ENCODE assay signal across 25 cellular contexts in genomic region chr20:63312268-63312667, GRCh38. TPM values are rescaled to one million over a fixed set of nuclear protein-coding genes. Genes with fewer than 3 reads are reported as not detected.
"Had no signal": no experiment of that assay in that cellular context is flagged by ENCODE, and none has a peak within 500 bp of the region (broad histone marks: within the 10 kb centered on the region; RNA-seq: fewer than 3 reads in every experiment).

No MANE protein-coding gene starts in this region.

- DNase-seq: activated CD4-positive, alpha-beta T cell treated with anti-CD3 and anti-CD28 coated beads for 48 hours; activated CD4-positive, alpha-beta T cell treated with anti-CD3 and anti-CD28 coated beads, Interleukin-2, amount 50 U/mL, for 4 hours; activated CD4-positive, CD25-positive, alpha-beta regulatory T cell treated with anti-CD3 and anti-CD28 coated beads, Interleukin-2, amount 50 U/mL, for 72 hours; activated CD8-positive, alpha-beta memory T cell treated with anti-CD3 and anti-CD28 coated beads, Interleukin-2, amount 50 U/mL, for 48 hours; activated CD8-positive, alpha-beta T cell treated with anti-CD3 and anti-CD28 coated beads, Interleukin-2, amount 10 ng/mL, durations not matched to agents 7 days and 5 days; activated effector memory CD4-positive, alpha-beta T cell treated with Interleukin-2 at 50 U/mL for 16 hours; activated naive CD4-positive, alpha-beta T cell; activated T-cell treated with anti-CD3 and anti-CD28 coated beads, Interleukin-2, amount 50 U/mL, for 1 hour; Karpas-422; MM.1S; NCI-H1105 treated with DMSO at 0.1 percent for 48 hours; NCI-H1436 treated with DMSO at 0.1 percent for 48 hours; NCI-H187; NCI-H2081; NCI-H748 treated with DMSO at 0.1 percent for 48 hours; NK-92 treated with Interleukin-12 subunit alpha and Interleukin-12 subunit beta, amount 100 ng/mL, for 24 hours; PC-3; SIG-M5; T-helper 17 cell; T-helper 9 cell had no signal

- FAIRE-seq: RCC 7860 had no signal

- H3K4me1 Mint-ChIP-seq: activated naive CD4-positive, alpha-beta T cell treated with anti-CD3 and anti-CD28 coated beads, Interleukin-2, amount 50 U/mL, for 24 hours; T-helper 17 cell; WTC11 had no signal

- H3K27ac ChIP-seq: breast epithelium had no signal

- H3K36me3 Mint-ChIP-seq: activated naive CD4-positive, alpha-beta T cell treated with anti-CD3 and anti-CD28 coated beads, Interleukin-2, amount 50 U/mL, for 24 hours; WTC11 had no signal

- H3K9me3 Mint-ChIP-seq: activated naive CD4-positive, alpha-beta T cell treated with anti-CD3 and anti-CD28 coated beads, Interleukin-2, amount 50 U/mL, for 24 hours; WTC11 had no signal

- H3K9me3 ChIP-seq: breast epithelium had no signal

- H3K4me3 Mint-ChIP-seq: activated CD8-positive, alpha-beta T cell treated with anti-CD3 and anti-CD28 coated beads, Interleukin-2, amount 10 ng/mL, durations not matched to agents 7 days and 5 days; activated naive CD4-positive, alpha-beta T cell treated with anti-CD3 and anti-CD28 coated beads, Interleukin-2, amount 50 U/mL, for 24 hours; T-helper 17 cell; WTC11 had no signal

- H3K27me3 Mint-ChIP-seq: activated naive CD4-positive, alpha-beta T cell treated with anti-CD3 and anti-CD28 coated beads, Interleukin-2, amount 50 U/mL, for 24 hours had no signal

- H3K4me1 ChIP-seq: breast epithelium had no signal

- H3K27ac Mint-ChIP-seq: activated CD8-positive, alpha-beta T cell treated with anti-CD3 and anti-CD28 coated beads, Interleukin-2, amount 10 ng/mL, durations not matched to agents 7 days and 5 days; activated naive CD4-positive, alpha-beta T cell treated with anti-CD3 and anti-CD28 coated beads, Interleukin-2, amount 50 U/mL, for 24 hours; T-helper 17 cell; WTC11 had no signal

- ATAC-seq: activated CD8-positive, alpha-beta T cell treated with anti-CD3 and anti-CD28 coated beads, Interleukin-2, amount 10 ng/mL, durations not matched to agents 7 days and 5 days; PC-3; T-helper 17 cell; WTC11 had no signal

- H3K36me3 ChIP-seq: breast epithelium had no signal

- H3K4me3 ChIP-seq: breast epithelium had no signal

RNA-seq across cellular contexts. Expression of gene COL20A1, which starts 19.3 kb away (rescaled TPM):
- total RNA-seq: activated CD8-positive, alpha-beta T cell treated with anti-CD3 and anti-CD28 coated beads, Interleukin-2, amount 10 ng/mL, durations not matched to agents 7 days and 5 days; breast epithelium; PC-3 had no signal

RNA-seq across cellular contexts. Expression of gene CHRNA4, which starts 48.9 kb away (rescaled TPM):
- total RNA-seq: activated CD8-positive, alpha-beta T cell treated with anti-CD3 and anti-CD28 coated beads, Interleukin-2, amount 10 ng/mL, durations not matched to agents 7 days and 5 days; aorta; breast epithelium; PC-3; T-helper 17 cell had no signal
- polyA plus RNA-seq: aorta had no signal

RNA-seq across cellular contexts. Expression of gene NKAIN4, which starts 58.0 kb away (rescaled TPM):
- total RNA-seq: activated CD8-positive, alpha-beta T cell treated with anti-CD3 and anti-CD28 coated beads, Interleukin-2, amount 10 ng/mL, durations not matched to agents 7 days and 5 days; aorta; breast epithelium; PC-3; T-helper 17 cell had no signal
- polyA plus RNA-seq: aorta had no signal
